ENCODE assay signal across 8 cellular contexts in the genomic region with DNA sequence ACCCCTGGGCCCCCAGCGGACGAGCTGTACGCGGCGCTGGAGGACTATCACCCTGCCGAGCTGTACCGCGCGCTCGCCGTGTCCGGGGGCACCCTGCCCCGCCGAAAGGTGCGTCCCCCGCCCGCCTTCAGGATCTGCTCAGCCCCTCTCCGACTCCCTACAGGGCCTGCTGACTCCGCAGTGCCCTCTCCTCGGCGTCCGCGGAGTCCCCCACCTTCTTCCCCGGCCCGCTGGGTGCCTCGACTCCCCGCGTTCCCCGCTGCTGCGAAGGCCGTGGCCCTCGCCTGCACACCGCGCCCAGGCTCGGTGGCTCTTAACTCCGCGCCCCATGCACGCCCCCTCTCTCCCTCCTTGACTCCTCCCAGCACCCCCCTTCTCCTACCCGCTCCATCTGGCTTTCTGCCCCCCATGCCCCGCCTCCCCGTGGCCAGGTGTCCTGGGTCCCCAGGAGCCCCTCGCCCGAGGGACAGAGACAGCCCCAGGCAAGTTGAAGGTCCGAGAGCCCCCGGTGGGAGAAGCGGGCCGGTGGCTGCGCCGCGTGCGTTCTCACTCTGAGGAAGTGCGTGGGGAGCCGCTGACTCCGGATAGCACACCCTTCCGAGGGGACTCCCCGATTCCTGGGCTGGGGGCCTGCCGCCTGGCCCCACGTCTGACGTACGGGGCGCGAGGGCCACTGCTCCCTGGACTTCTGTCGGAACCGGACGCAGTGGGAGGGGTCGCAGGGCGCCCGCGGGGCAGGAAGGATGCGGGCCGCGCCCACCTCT. TPM values are rescaled to one million over a fixed set of nuclear protein-coding genes. Genes with fewer than 3 reads are reported as not detected.
DNase-seq lines count a peak whose midpoint lies in the region; ATAC-seq and TF ChIP-seq lines count a peak whose summit lies in the region.

No MANE protein-coding gene starts in this region.

- under 1% methylated on average over 20 of the region's 72 CpGs for WGBS in suprapubic skin

- TF ChIP-seq EP300 in suprapubic skin (IDR thresholded peaks at IDR 0.05), result no peak

- peaks cover 58% of the 10 kb centered on the region for H3K4me1 ChIP-seq in suprapubic skin

- H3K4me3 ChIP-seq in dorsolateral prefrontal cortex, result peak overlapping the region; percentile 43 to 79 (median 66)
- H3K4me3 ChIP-seq in suprapubic skin, result peak overlapping the region; percentile 79

- intact Hi-C loops in activated CD4-positive, alpha-beta T cell treated with anti-CD3 and anti-CD28 coated beads for 36 hours (cut with DNase I, micrococcal nuclease), result loop anchor here in 1 of 2 experiments (2.0 kb wide), 1 partner anchor 37 kb away; no protein-coding TSS in a partner anchor
- intact Hi-C loops in dorsolateral prefrontal cortex (cut with DNase I), result no loop called here

- H3K4me1 Mint-ChIP-seq in activated CD4-positive, alpha-beta T cell treated with anti-CD3 and anti-CD28 coated beads for 36 hours, result peaks cover 13% of the 10 kb centered on the region

- DNase-seq in GM10248 (ENCODE audit: extremely low spot score), result peak; percentile 64
- peak; percentile 68 for DNase-seq in activated CD4-positive, alpha-beta T cell treated with anti-CD3 and anti-CD28 coated beads for 36 hours
- no peak for DNase-seq in dorsolateral prefrontal cortex
- DNase-seq in mucosa of gallbladder (ENCODE audit: low spot score), result peak; percentile 38
- peak in 1 of 2 donors; percentile 85 for DNase-seq in suprapubic skin (ENCODE audit: low spot score in 2 of 2)
- no peak for DNase-seq in iPS-NIHi7 (ENCODE audit: extremely low spot score)

- H3K36me3 Mint-ChIP-seq in activated CD4-positive, alpha-beta T cell treated with anti-CD3 and anti-CD28 coated beads for 36 hours (ENCODE audit: low read depth), result peaks cover 12% of the 10 kb centered on the region

- CTCF ChIA-PET in GM10248 (lab: Yijun Ruan, JAX), result interaction anchor here (1.3 to 32.6 kb wide), 4 partner anchors 14 to 114 kb away, joined by 5 to 870 read pairs (median 44); no protein-coding TSS in a partner anchor
- CTCF ChIA-PET in activated CD4-positive, alpha-beta T cell treated with anti-CD3 and anti-CD28 coated beads for 36 hours (lab: Charles Lee), result interaction anchor here (1.5 to 5.6 kb wide), 5 partner anchors 14 to 35 kb away, joined by 3 to 64 read pairs (median 3); no protein-coding TSS in a partner anchor

- H3K9me3 ChIP-seq in suprapubic skin, result no peaks in the 10 kb centered on the region

- ATAC-seq in activated CD4-positive, alpha-beta T cell treated with anti-CD3 and anti-CD28 coated beads for 36 hours, result peak; percentile 59
- ATAC-seq in HG03342 (IDR thresholded peaks at IDR 0.05; ENCODE audit: unreplicated experiment) (no peak), HG02642 (IDR thresholded peaks at IDR 0.05; ENCODE audit: poor library complexity, unreplicated experiment) (no peak)

- H3K27me3 ChIP-seq in dorsolateral prefrontal cortex (peaks cover 0 to 13% (median 0%) of the 10 kb centered on the region in 45 donors), suprapubic skin (no peaks in the 10 kb centered on the region)

- H3K4me3 Mint-ChIP-seq in activated CD4-positive, alpha-beta T cell treated with anti-CD3 and anti-CD28 coated beads for 36 hours, result peak overlapping the region; percentile 78

- TF ChIP-seq CTCF in GM10248 (IDR thresholded peaks at IDR 0.05; ENCODE audit: control extremely low read depth, extremely low read depth, low read depth, missing control alignments) (no peak), dorsolateral prefrontal cortex (IDR thresholded peaks at IDR 0.05 in 54 of 56, conservative IDR thresholded peaks at IDR 0.05 in 2 of 56; ENCODE audit: low read depth in 1 of 56, partially characterized antibody in 56 of 56) (no peak), suprapubic skin (IDR thresholded peaks at IDR 0.05) (no peak)

- peak overlapping the region; percentile 71 for H3K27ac Mint-ChIP-seq in activated CD4-positive, alpha-beta T cell treated with anti-CD3 and anti-CD28 coated beads for 36 hours

- H3K27ac ChIP-seq in dorsolateral prefrontal cortex, result peak overlapping the region in 56 of 59 donors; percentile 29 to 95 (median 86)
- peak overlapping the region; percentile 90 for H3K27ac ChIP-seq in suprapubic skin

- POLR2A ChIA-PET in GM10248 (lab: Yijun Ruan, JAX), result interaction anchor here (0.9 to 1.2 kb wide), 4 partner anchors 10 to 18 kb away, joined by 3 to 9 read pairs (median 8); no protein-coding TSS in a partner anchor
- POLR2A ChIA-PET in activated CD4-positive, alpha-beta T cell treated with anti-CD3 and anti-CD28 coated beads for 36 hours (lab: Charles Lee), result interaction anchor here (0.6 to 1.0 kb wide), 4 partner anchors 17 to 83 kb away, joined by 3 to 4 read pairs (median 3); a partner anchor contains a TSS

- H3K27me3 Mint-ChIP-seq in activated CD4-positive, alpha-beta T cell treated with anti-CD3 and anti-CD28 coated beads for 36 hours, result peaks cover 4% of the 10 kb centered on the region

- no peaks in the 10 kb centered on the region for H3K9me3 Mint-ChIP-seq in activated CD4-positive, alpha-beta T cell treated with anti-CD3 and anti-CD28 coated beads for 36 hours (ENCODE audit: low read depth)

- TF ChIP-seq POLR2A in suprapubic skin (IDR thresholded peaks at IDR 0.05), result peak in 1 of 2 donors; percentile 6

- peaks cover 7% of the 10 kb centered on the region for H3K36me3 ChIP-seq in suprapubic skin

RNA-seq across cellular contexts. Expression of a gene that starts 0.6 kb away (rescaled TPM):
- 10 to 100 TPM in 1 of 2 experiments, 1 to 10 TPM in 1; 6.4 to 11.5 TPM for total RNA-seq in activated CD4-positive, alpha-beta T cell treated with anti-CD3 and anti-CD28 coated beads for 36 hours
- 100 to 1,000 TPM in 3 of 120 experiments, 10 to 100 TPM in 117; 27.0 to 168 (median 54.0) TPM for total RNA-seq in dorsolateral prefrontal cortex
- 23.9 TPM for total RNA-seq in mucosa of gallbladder
- 10 to 100 TPM; 11.5 to 14.5 (median 12.5) TPM for total RNA-seq in suprapubic skin

RNA-seq across cellular contexts. Expression of a gene that starts 43.9 kb away (rescaled TPM):
- 10 to 100 TPM; 69.4 to 72.8 TPM for total RNA-seq in activated CD4-positive, alpha-beta T cell treated with anti-CD3 and anti-CD28 coated beads for 36 hours
- total RNA-seq in dorsolateral prefrontal cortex (100 to 1,000 TPM in 5 of 120 experiments, 10 to 100 TPM in 115; 13.1 to 194 (median 28.9) TPM), mucosa of gallbladder (131 TPM), suprapubic skin (100 to 1,000 TPM; 141 to 775 (median 422) TPM)

RNA-seq across cellular contexts. Expression of a gene that starts 55.8 kb away (rescaled TPM):
- total RNA-seq in activated CD4-positive, alpha-beta T cell treated with anti-CD3 and anti-CD28 coated beads for 36 hours, result 10 to 100 TPM; 10.1 to 12.7 TPM
- total RNA-seq in dorsolateral prefrontal cortex (10 to 100 TPM; 29.2 to 90.8 (median 62.6) TPM), mucosa of gallbladder (49.8 TPM), suprapubic skin (100 to 1,000 TPM in 1 of 4 donors, 10 to 100 TPM in 3; 40.5 to 103 (median 57.3) TPM)

Comparison
In these comparisons a context has a peak if more than half of its experiments do, and no peak if none do; other contexts are left out.
1. DNase-seq: peak in GM10248 (single experiment), activated CD4-positive, alpha-beta T cell treated with anti-CD3 and anti-CD28 coated beads for 36 hours (single experiment) and mucosa of gallbladder (single experiment); none in dorsolateral prefrontal cortex (0 of 10) and iPS-NIHi7 (single experiment).